In genomic region chr18:74147779-74148542, GRCh38 we compare ENCODE assay signal across 1 cellular context.
TF ChIP-seq lines count a peak whose summit lies in the region.

TSS of gene FBXO15 (minus strand) at chr18:74147834. CDS start at chr18:74147785, 49 bp downstream.
TSS of gene TIMM21 (plus strand) at chr18:74148523. CDS start at chr18:74148809, 286 bp downstream.

TF ChIP-seq in K562, 482 proteins besides CTCF, POLR2A, EP300 and RAD21 (continued from another document and continues in another):
- TF ChIP-seq BRF2 (IDR thresholded peaks at IDR 0.05; ENCODE audit: borderline replicate concordance, insufficient read depth, insufficient read length) (no peak), NFATC3 (IDR thresholded peaks at IDR 0.05) (no peak), ZBTB5 (IDR thresholded peaks at IDR 0.05) (no peak), BCOR (IDR thresholded peaks at IDR 0.05) (no peak), MEIS2 (IDR thresholded peaks at IDR 0.05; ENCODE audit: partially characterized antibody) (peak; percentile 88), C11orf30 (IDR thresholded peaks at IDR 0.05; ENCODE audit: low read depth) (peak; percentile 98), USF1 (CRISPR knock-in tag; IDR thresholded peaks at IDR 0.05) (no peak), NR2C2 (CRISPR knock-in tag; IDR thresholded peaks at IDR 0.05) (no peak), NR2C2 (tag; IDR thresholded peaks at IDR 0.05) (peak; percentile 84), PHF8 (IDR thresholded peaks at IDR 0.05; ENCODE audit: borderline replicate concordance, low read length) (peak; percentile 70), HEY1 (CRISPR knock-in tag; IDR thresholded peaks at IDR 0.05; ENCODE audit: borderline replicate concordance) (no peak), TAF9B (IDR thresholded peaks at IDR 0.05; ENCODE audit: partially characterized antibody) (peak; percentile 49), ZNF431 (CRISPR knock-in tag; IDR thresholded peaks at IDR 0.05) (no peak), CCAR2 (IDR thresholded peaks at IDR 0.05; ENCODE audit: low read depth, low read length) (no peak), TAF1 (IDR thresholded peaks at IDR 0.05; ENCODE audit: control insufficient read depth, extremely low read depth, insufficient read depth, low read length, severe bottlenecking) (peak; percentile 43), RBM17 (IDR thresholded peaks at IDR 0.05; ENCODE audit: borderline replicate concordance, low read depth, low read length) (no peak), MCM2 (IDR thresholded peaks at IDR 0.05; ENCODE audit: low read depth) (no peak), MBD2 (IDR thresholded peaks at IDR 0.05; ENCODE audit: borderline replicate concordance, low read depth) (peak; percentile 55), MTF1 (CRISPR knock-in tag; IDR thresholded peaks at IDR 0.05; ENCODE audit: borderline replicate concordance) (no peak), ZNF507 (tag; conservative IDR thresholded peaks at IDR 0.05) (no peak), THRAP3 (IDR thresholded peaks at IDR 0.05; ENCODE audit: borderline replicate concordance) (no peak), PCBP1 (IDR thresholded peaks at IDR 0.05; ENCODE audit: low read depth, low read length, poor library complexity, severe bottlenecking) (no peak), SIRT6 (IDR thresholded peaks at IDR 0.05; ENCODE audit: low read depth, low read length) (no peak), PHB (CRISPR knock-in tag; IDR thresholded peaks at IDR 0.05) (no peak), ESRRA (IDR thresholded peaks at IDR 0.05; ENCODE audit: borderline replicate concordance, low read depth) (peak; percentile 76; the same call in 1 of the 2 replicates), CCNT2 (IDR thresholded peaks at IDR 0.05; ENCODE audit: borderline replicate concordance, extremely low read depth, insufficient read length, low read depth, low read length) (peak; percentile 79), BACH1 (tag; IDR thresholded peaks at IDR 0.05) (peak; percentile 45; the same call in 1 of the 2 replicates), CXXC5 (CRISPR knock-in tag; IDR thresholded peaks at IDR 0.05) (peak; percentile 84), JUND (IDR thresholded peaks at IDR 0.05; ENCODE audit: borderline replicate concordance, low read depth, low read length) (peak; percentile 27; the same call in 1 of the 2 replicates), JUND (tag; IDR thresholded peaks at IDR 0.05; ENCODE audit: borderline replicate concordance, low read depth, low read length) (no peak), POLR2B (IDR thresholded peaks at IDR 0.05; ENCODE audit: low read depth, partially characterized antibody) (peak; percentile 78), ZNF644 (tag; IDR thresholded peaks at IDR 0.05; ENCODE audit: low read depth) (peak; percentile 95), NFIX (CRISPR knock-in tag; IDR thresholded peaks at IDR 0.05; ENCODE audit: low read depth) (no peak), ZNF197 (CRISPR knock-in tag; IDR thresholded peaks at IDR 0.05; ENCODE audit: low read depth) (peak; percentile 91), ZNF121 (CRISPR knock-in tag; conservative IDR thresholded peaks at IDR 0.05) (no peak), KLF6 (CRISPR knock-in tag; IDR thresholded peaks at IDR 0.05; ENCODE audit: borderline replicate concordance) (no peak), HNRNPUL1 (IDR thresholded peaks at IDR 0.05; ENCODE audit: low read length) (no peak), SUPT5H (IDR thresholded peaks at IDR 0.05) (peak; percentile 73), ZBTB2 (IDR thresholded peaks at IDR 0.05) (peak; percentile 97), POLR2H (tag; IDR thresholded peaks at IDR 0.05; ENCODE audit: low read depth) (peak; percentile 72), JUN (IDR thresholded peaks at IDR 0.05; ENCODE audit: borderline replicate concordance, low read depth, low read length) (0 out of 2 replicates have a peak, but pooled peaks have one; percentile 22), JUN (CRISPR knock-in tag; IDR thresholded peaks at IDR 0.05; ENCODE audit: borderline replicate concordance) (no peak), CGGBP1 (CRISPR knock-in tag; IDR thresholded peaks at IDR 0.05) (no peak), SP1 (CRISPR knock-in tag; IDR thresholded peaks at IDR 0.05) (peak; percentile 35; the same call in 1 of the 2 replicates), VEZF1 (CRISPR knock-in tag; IDR thresholded peaks at IDR 0.05) (peak; percentile 84), BMI1 (IDR thresholded peaks at IDR 0.05; ENCODE audit: low read length) (0 out of 2 replicates have a peak, but pooled peaks have one; percentile 40)
- TF ChIP-seq, protein P1, sequence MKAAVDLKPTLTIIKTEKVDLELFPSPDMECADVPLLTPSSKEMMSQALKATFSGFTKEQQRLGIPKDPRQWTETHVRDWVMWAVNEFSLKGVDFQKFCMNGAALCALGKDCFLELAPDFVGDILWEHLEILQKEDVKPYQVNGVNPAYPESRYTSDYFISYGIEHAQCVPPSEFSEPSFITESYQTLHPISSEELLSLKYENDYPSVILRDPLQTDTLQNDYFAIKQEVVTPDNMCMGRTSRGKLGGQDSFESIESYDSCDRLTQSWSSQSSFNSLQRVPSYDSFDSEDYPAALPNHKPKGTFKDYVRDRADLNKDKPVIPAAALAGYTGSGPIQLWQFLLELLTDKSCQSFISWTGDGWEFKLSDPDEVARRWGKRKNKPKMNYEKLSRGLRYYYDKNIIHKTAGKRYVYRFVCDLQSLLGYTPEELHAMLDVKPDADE (conservative IDR thresholded peaks at IDR 0.05; ENCODE audit: control insufficient read depth, low read depth, low read length): peak; percentile 51; the same call in 1 of the 2 replicates
- TF ChIP-seq, protein P2, sequence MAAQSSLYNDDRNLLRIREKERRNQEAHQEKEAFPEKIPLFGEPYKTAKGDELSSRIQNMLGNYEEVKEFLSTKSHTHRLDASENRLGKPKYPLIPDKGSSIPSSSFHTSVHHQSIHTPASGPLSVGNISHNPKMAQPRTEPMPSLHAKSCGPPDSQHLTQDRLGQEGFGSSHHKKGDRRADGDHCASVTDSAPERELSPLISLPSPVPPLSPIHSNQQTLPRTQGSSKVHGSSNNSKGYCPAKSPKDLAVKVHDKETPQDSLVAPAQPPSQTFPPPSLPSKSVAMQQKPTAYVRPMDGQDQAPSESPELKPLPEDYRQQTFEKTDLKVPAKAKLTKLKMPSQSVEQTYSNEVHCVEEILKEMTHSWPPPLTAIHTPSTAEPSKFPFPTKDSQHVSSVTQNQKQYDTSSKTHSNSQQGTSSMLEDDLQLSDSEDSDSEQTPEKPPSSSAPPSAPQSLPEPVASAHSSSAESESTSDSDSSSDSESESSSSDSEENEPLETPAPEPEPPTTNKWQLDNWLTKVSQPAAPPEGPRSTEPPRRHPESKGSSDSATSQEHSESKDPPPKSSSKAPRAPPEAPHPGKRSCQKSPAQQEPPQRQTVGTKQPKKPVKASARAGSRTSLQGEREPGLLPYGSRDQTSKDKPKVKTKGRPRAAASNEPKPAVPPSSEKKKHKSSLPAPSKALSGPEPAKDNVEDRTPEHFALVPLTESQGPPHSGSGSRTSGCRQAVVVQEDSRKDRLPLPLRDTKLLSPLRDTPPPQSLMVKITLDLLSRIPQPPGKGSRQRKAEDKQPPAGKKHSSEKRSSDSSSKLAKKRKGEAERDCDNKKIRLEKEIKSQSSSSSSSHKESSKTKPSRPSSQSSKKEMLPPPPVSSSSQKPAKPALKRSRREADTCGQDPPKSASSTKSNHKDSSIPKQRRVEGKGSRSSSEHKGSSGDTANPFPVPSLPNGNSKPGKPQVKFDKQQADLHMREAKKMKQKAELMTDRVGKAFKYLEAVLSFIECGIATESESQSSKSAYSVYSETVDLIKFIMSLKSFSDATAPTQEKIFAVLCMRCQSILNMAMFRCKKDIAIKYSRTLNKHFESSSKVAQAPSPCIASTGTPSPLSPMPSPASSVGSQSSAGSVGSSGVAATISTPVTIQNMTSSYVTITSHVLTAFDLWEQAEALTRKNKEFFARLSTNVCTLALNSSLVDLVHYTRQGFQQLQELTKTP (IDR thresholded peaks at IDR 0.05; ENCODE audit: low read depth in 1 of 2, partially characterized antibody in 2 of 2): peak; percentile 38 to 99
- TF ChIP-seq, protein P3, sequence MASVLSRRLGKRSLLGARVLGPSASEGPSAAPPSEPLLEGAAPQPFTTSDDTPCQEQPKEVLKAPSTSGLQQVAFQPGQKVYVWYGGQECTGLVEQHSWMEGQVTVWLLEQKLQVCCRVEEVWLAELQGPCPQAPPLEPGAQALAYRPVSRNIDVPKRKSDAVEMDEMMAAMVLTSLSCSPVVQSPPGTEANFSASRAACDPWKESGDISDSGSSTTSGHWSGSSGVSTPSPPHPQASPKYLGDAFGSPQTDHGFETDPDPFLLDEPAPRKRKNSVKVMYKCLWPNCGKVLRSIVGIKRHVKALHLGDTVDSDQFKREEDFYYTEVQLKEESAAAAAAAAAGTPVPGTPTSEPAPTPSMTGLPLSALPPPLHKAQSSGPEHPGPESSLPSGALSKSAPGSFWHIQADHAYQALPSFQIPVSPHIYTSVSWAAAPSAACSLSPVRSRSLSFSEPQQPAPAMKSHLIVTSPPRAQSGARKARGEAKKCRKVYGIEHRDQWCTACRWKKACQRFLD (CRISPR knock-in tag; IDR thresholded peaks at IDR 0.05): peak; percentile 86
- TF ChIP-seq, protein P4, sequence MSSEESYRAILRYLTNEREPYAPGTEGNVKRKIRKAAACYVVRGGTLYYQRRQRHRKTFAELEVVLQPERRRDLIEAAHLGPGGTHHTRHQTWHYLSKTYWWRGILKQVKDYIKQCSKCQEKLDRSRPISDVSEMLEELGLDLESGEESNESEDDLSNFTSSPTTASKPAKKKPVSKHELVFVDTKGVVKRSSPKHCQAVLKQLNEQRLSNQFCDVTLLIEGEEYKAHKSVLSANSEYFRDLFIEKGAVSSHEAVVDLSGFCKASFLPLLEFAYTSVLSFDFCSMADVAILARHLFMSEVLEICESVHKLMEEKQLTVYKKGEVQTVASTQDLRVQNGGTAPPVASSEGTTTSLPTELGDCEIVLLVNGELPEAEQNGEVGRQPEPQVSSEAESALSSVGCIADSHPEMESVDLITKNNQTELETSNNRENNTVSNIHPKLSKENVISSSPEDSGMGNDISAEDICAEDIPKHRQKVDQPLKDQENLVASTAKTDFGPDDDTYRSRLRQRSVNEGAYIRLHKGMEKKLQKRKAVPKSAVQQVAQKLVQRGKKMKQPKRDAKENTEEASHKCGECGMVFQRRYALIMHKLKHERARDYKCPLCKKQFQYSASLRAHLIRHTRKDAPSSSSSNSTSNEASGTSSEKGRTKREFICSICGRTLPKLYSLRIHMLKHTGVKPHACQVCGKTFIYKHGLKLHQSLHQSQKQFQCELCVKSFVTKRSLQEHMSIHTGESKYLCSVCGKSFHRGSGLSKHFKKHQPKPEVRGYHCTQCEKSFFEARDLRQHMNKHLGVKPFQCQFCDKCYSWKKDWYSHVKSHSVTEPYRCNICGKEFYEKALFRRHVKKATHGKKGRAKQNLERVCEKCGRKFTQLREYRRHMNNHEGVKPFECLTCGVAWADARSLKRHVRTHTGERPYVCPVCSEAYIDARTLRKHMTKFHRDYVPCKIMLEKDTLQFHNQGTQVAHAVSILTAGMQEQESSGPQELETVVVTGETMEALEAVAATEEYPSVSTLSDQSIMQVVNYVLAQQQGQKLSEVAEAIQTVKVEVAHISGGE (CRISPR knock-in tag; IDR thresholded peaks at IDR 0.05): peak in 1 of 3 experiments; percentile 83; a peak in 2 of 6 replicates
